ENCODE assay signal across 8 cellular contexts in the genomic region with DNA sequence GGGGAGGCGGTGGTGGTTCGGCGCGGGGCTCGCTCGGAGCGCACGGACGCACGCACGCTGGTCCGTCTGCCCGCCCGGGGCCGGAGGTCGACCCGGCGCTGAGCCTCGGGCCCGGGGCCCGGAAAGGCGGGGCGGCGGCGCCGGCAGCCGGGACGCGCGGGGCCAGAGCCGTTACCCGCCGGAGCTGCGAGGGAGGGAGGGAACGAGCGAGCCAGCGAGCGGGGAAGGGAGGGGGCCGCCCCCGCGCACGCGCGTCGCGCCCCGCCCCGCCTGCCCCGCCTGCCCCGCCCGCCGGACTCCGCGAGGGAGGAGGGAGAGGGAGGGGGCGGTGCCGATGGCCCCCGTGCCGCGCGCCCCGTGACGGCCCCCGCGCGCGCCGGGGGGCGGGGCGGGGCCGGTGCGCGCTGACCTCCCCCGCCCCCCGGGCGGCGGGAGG. TPM values are rescaled to one million over a fixed set of nuclear protein-coding genes. Genes with fewer than 3 reads are reported as not detected.
DNase-seq lines count a peak whose midpoint lies in the region; ATAC-seq and TF ChIP-seq lines count a peak whose summit lies in the region.

No MANE protein-coding gene starts in this region.

- DNase-seq in Caco-2 (peak; percentile 85 to 89), NT2/D1 (ENCODE audit: low read depth, low spot score) (no peak), germinal center (ENCODE audit: low spot score) (peak; percentile 90), osteocyte (ENCODE audit: extremely low spot score, unreplicated experiment) (peak; percentile 94), upper lobe of left lung (peak; percentile 82 to 97)
- peak; percentile 94 for DNase-seq in activated effector memory CD4-positive, alpha-beta T cell treated with anti-CD3 and anti-CD28 coated beads, Interleukin-2, amount 50 U/mL, for 16 hours

- H3K4me3 Mint-ChIP-seq in Caco-2 (ENCODE audit: unreplicated experiment) (peak overlapping the region; percentile 96), osteocyte (ENCODE audit: unreplicated experiment) (no peak overlapping the region)

- no peak for TF ChIP-seq EP300 in upper lobe of left lung (IDR thresholded peaks at IDR 0.05)

- H3K27ac Mint-ChIP-seq in Caco-2 (ENCODE audit: unreplicated experiment) (no peak overlapping the region), osteocyte (ENCODE audit: unreplicated experiment) (no peak overlapping the region)

- H3K36me3 ChIP-seq in Caco-2 (ENCODE audit: control insufficient read depth, insufficient read depth, low read length): no peaks in the 10 kb centered on the region
- H3K36me3 ChIP-seq in NT2/D1 (ENCODE audit: insufficient read depth, insufficient read length, low read length): peaks cover 34% of the 10 kb centered on the region
- H3K36me3 ChIP-seq in upper lobe of left lung: peaks cover 1 to 24% (median 22%) of the 10 kb centered on the region in 4 donors

- no peaks in the 10 kb centered on the region for H3K27me3 ChIP-seq in Caco-2 (replicated peaks; ENCODE audit: control insufficient read depth, insufficient read depth, low read length)
- H3K27me3 ChIP-seq in NT2/D1 (ENCODE audit: insufficient read depth, insufficient read length): no peaks in the 10 kb centered on the region
- H3K27me3 ChIP-seq in upper lobe of left lung: no peaks in the 10 kb centered on the region

- H3K27ac ChIP-seq in upper lobe of left lung: peak overlapping the region; percentile 96 to 99 (median 96)

- ATAC-seq in GM19328 (IDR thresholded peaks at IDR 0.05; ENCODE audit: unreplicated experiment): peak; percentile 40
- peak; percentile 21 for ATAC-seq in HG03442 (IDR thresholded peaks at IDR 0.05; ENCODE audit: unreplicated experiment)
- ATAC-seq in upper lobe of left lung (ENCODE audit: low FRiP score in 2 of 2): peak; percentile 49 to 73

- H3K9me3 ChIP-seq in Caco-2 (no peaks in the 10 kb centered on the region), NT2/D1 (ENCODE audit: insufficient read depth, low read length) (no peaks in the 10 kb centered on the region), upper lobe of left lung (no peaks in the 10 kb centered on the region)

- no peaks in the 10 kb centered on the region for H3K9me3 Mint-ChIP-seq in Caco-2 (ENCODE audit: unreplicated experiment)
- H3K9me3 Mint-ChIP-seq in osteocyte (ENCODE audit: unreplicated experiment): no peaks in the 10 kb centered on the region

- no TSS peak for BruUV-seq in Caco-2 (replicated peaks; lab: Mats Ljungman, UMichigan)

- TF ChIP-seq POLR2A in upper lobe of left lung (IDR thresholded peaks at IDR 0.05): peak in 3 of 4 donors; percentile 42 to 74 (median 65)

- WGBS in upper lobe of left lung, 2 donors: 0 to 3% methylated on average over 4 to 6 of the region's 76 CpGs

- peak overlapping the region; percentile 64 for H3K4me3 ChIP-seq in Caco-2 (ENCODE audit: low read depth, low read length)
- H3K4me3 ChIP-seq in NT2/D1 (ENCODE audit: insufficient read length, low read depth): peak overlapping the region; percentile 42
- peak overlapping the region in 3 of 4 donors; percentile 68 to 80 (median 73) for H3K4me3 ChIP-seq in upper lobe of left lung

- POLR2A ChIA-PET in Caco-2 (lab: Charles Lee): interaction anchor here (0.5 kb wide), 1 partner anchor 510 kb away, joined by 3 read pairs; no protein-coding TSS in a partner anchor

- H3K9ac ChIP-seq in NT2/D1 (ENCODE audit: insufficient read length, low read depth): peak overlapping the region; percentile 64

- H3K36me3 Mint-ChIP-seq in Caco-2 (ENCODE audit: insufficient read depth, unreplicated experiment): peaks cover 29% of the 10 kb centered on the region
- peaks cover 6% of the 10 kb centered on the region for H3K36me3 Mint-ChIP-seq in osteocyte (ENCODE audit: unreplicated experiment)

- H3K4me1 Mint-ChIP-seq in Caco-2 (ENCODE audit: low read depth, unreplicated experiment) (peaks cover 26% of the 10 kb centered on the region), osteocyte (ENCODE audit: unreplicated experiment) (peaks cover 41% of the 10 kb centered on the region)

- intact Hi-C loops in Caco-2 (cut with micrococcal nuclease; ENCODE audit: unreplicated experiment): no loop called here

- H3K4me1 ChIP-seq in Caco-2: peaks cover 38% of the 10 kb centered on the region
- H3K4me1 ChIP-seq in NT2/D1 (ENCODE audit: insufficient read depth, insufficient read length): peaks cover 31% of the 10 kb centered on the region
- peaks cover 47 to 69% (median 60%) of the 10 kb centered on the region in 4 donors for H3K4me1 ChIP-seq in upper lobe of left lung

- H3K27me3 Mint-ChIP-seq in Caco-2 (ENCODE audit: insufficient read depth, unreplicated experiment) (no peaks in the 10 kb centered on the region), osteocyte (ENCODE audit: unreplicated experiment) (no peaks in the 10 kb centered on the region)

- TF ChIP-seq CTCF in Caco-2 (IDR thresholded peaks at IDR 0.05; ENCODE audit: insufficient read depth in 1 of 2, low read depth in 1 of 2, low read length in 1 of 2, severe bottlenecking in 1 of 2, unreplicated experiment in 1 of 2) (no peak), osteocyte (IDR thresholded peaks at IDR 0.05) (no peak), upper lobe of left lung (IDR thresholded peaks at IDR 0.05) (no peak)

- CTCF ChIA-PET in Caco-2 (lab: Charles Lee): interaction anchor here (0.6 kb wide), 1 partner anchor 112 kb away, joined by 3 read pairs; no protein-coding TSS in a partner anchor

RNA-seq across cellular contexts. Expression of a gene that starts 15.0 kb away (rescaled TPM):
- total RNA-seq in Caco-2 (2022) (44.8 and 47.8 TPM in 2 replicates), osteocyte (115 and 122 TPM in 2 replicates), upper lobe of left lung (100 to 1,000 TPM in 1 of 6 donors, 10 to 100 TPM in 5; 52.6 to 170 (median 77.7) TPM)

RNA-seq across cellular contexts. Expression of a gene that starts 17.8 kb away (rescaled TPM):
- total RNA-seq in Caco-2 (2022) (2.8 and 2.9 TPM in 2 replicates), osteocyte (2.0 and 2.2 TPM in 2 replicates), upper lobe of left lung (1 to 10 TPM in 1 of 6 donors, under 1 TPM in 2, not detected in 3; 0.40 to 1.4 (median 0.61) TPM)

RNA-seq across cellular contexts. Expression of a gene that starts 18.3 kb away (rescaled TPM):
- total RNA-seq in Caco-2 (2022) (94.0 and 103 TPM in 2 replicates), osteocyte (44.4 and 47.2 TPM in 2 replicates), upper lobe of left lung (10 to 100 TPM; 13.6 to 21.2 (median 18.8) TPM)

RNA-seq across cellular contexts. Expression of a gene that starts 29.0 kb away (rescaled TPM):
- total RNA-seq in Caco-2 (2022) (2.2 and 2.5 TPM in 2 replicates), osteocyte (0.21 and 0.78 TPM in 2 replicates), upper lobe of left lung (under 1 TPM in 3 of 6 donors, not detected in 3; 0.34 to 0.79 (median 0.49) TPM)

RNA-seq across cellular contexts. Expression of a gene that starts 29.2 kb away (rescaled TPM):
- 134 and 149 TPM in 2 replicates for total RNA-seq in Caco-2 (2022)
- 66.8 and 75.3 TPM in 2 replicates for total RNA-seq in osteocyte
- 10 to 100 TPM; 13.6 to 59.4 (median 32.5) TPM for total RNA-seq in upper lobe of left lung
